Comparison of ENCODE assay signal across 35 cellular contexts in the genomic region with DNA sequence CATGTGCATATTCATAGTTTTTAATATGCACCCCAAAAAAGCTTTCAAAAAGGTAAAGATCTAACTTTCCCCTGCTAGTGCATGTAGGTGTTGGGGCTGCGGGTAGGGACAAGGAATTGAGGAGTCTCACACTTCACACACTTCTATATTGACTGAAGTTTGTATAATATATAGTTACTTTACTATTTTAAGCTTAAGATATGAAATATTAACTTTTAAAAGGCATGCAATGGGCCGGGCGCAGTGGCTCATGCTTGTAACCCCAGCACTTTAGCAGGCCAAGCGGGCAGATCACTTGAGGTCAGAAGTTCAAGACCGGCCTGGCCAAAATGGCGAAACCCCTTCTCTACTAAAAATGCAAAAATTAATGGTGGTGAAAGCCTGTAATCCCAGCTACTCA.
"Had no signal": no experiment of that assay in that cellular context is flagged by ENCODE, and none has a peak within 500 bp of the region (broad histone marks: within the 10 kb centered on the region; RNA-seq: fewer than 3 reads in every experiment).

No MANE protein-coding gene starts in this region.

- H3K4me1 ChIP-seq: breast epithelium had no signal

- DNase-seq: activated B cell treated with CpG ODN at 0.5 μM for 24 hours; activated CD4-positive, alpha-beta memory T cell treated with anti-CD3 and anti-CD28 coated beads for 36 hours; activated CD4-positive, alpha-beta T cell treated with anti-CD3 and anti-CD28 coated beads for 4 hours; activated CD4-positive, alpha-beta T cell treated with anti-CD3 and anti-CD28 coated beads, Interleukin-2, amount 10 ng/mL, durations not matched to agents 24 days and 14 days; activated CD4-positive, alpha-beta T cell treated with anti-CD3 and anti-CD28 coated beads, Interleukin-2, amount 50 U/mL, for 1 hour; activated CD4-positive, alpha-beta T cell treated with anti-CD3 and anti-CD28 coated beads, Interleukin-2, amount 50 U/mL, for 4 hours; activated CD4-positive, CD25-positive, alpha-beta regulatory T cell treated with anti-CD3 and anti-CD28 coated beads, Interleukin-2, amount 50 U/mL, for 72 hours; activated CD8-positive, alpha-beta memory T cell treated with anti-CD3 and anti-CD28 coated beads, Interleukin-2, amount 50 U/mL, for 4 hours; activated CD8-positive, alpha-beta T cell treated with anti-CD3 and anti-CD28 coated beads for 36 hours; activated effector memory CD4-positive, alpha-beta T cell treated with anti-CD3 and anti-CD28 coated beads, Interleukin-2, amount 50 U/mL, for 16 hours; activated gamma-delta T cell treated with Interleukin-2 at 50 U/mL for 16 hours; activated naive CD4-positive, alpha-beta T cell; activated naive CD4-positive, alpha-beta T cell treated with anti-CD3 and anti-CD28 coated beads for 36 hours; activated naive CD4-positive, alpha-beta T cell treated with anti-CD3 and anti-CD28 coated beads, Interleukin-2, amount 50 U/mL, for 16 hours; activated naive CD8-positive, alpha-beta T cell treated with anti-CD3 and anti-CD28 coated beads for 36 hours; activated T-cell treated with anti-CD3 and anti-CD28 coated beads for 4 hours; activated T-cell treated with anti-CD3 and anti-CD28 coated beads, Interleukin-2, amount 50 U/mL, for 1 hour; activated T-cell treated with anti-CD3 and anti-CD28 coated beads, Interleukin-2, amount 50 U/mL, for 4 hours; activated T-cell treated with anti-CD3 and anti-CD28 coated beads, Interleukin-2, amount 50 U/mL, for 72 hours; amniotic stem cell; aorta; body of pancreas; brain microvascular endothelial cell; caudate nucleus; cerebellar nuclear complex; T-helper 1 cell; T-helper 2 cell; T-helper 9 cell had no signal

- H3K27ac ChIP-seq: adrenal gland, body of pancreas, brain microvascular endothelial cell, breast epithelium, VCaP had no signal

- FAIRE-seq: astrocyte, TTC549 had no signal

- ATAC-seq: activated CD8-positive, alpha-beta T cell treated with anti-CD3 and anti-CD28 coated beads for 36 hours; activated naive CD4-positive, alpha-beta T cell treated with anti-CD3 and anti-CD28 coated beads, Interleukin-2, amount 50 U/mL, for 72 hours; activated T-cell treated with anti-CD3 and anti-CD28 coated beads, Interleukin-2, amount 50 U/mL, for 4 hours; activated T-cell treated with anti-CD3 and anti-CD28 coated beads, Interleukin-2, amount 50 U/mL, for 72 hours; activated T-helper 17 cell treated with anti-CD3 and anti-CD28 coated beads, Interleukin-2, amount 50 U/mL, for 72 hours; body of pancreas had no signal

- H3K4me3 ChIP-seq: adrenal gland, body of pancreas, breast epithelium had no signal

- H3K36me3 ChIP-seq: adrenal gland, brain microvascular endothelial cell, breast epithelium had no signal

- H3K27me3 ChIP-seq: adrenal gland, body of pancreas, brain microvascular endothelial cell, breast epithelium had no signal

- H3K9me3 ChIP-seq: adrenal gland, body of pancreas, breast epithelium had no signal
